10 cellular contexts compared by ENCODE assay signal in genomic region chr19:17289489-17289888, GRCh38. TPM values are rescaled to one million over a fixed set of nuclear protein-coding genes. Genes with fewer than 3 reads are reported as not detected.
A peak's percentile ranks its signal among the peaks of the same experiment; 100 is the strongest.
DNase-seq lines count a peak whose midpoint lies in the region; ATAC-seq, FAIRE-seq and TF ChIP-seq lines count a peak whose summit lies in the region.
"Had no signal": no experiment of that assay in that cellular context is flagged by ENCODE, and none has a peak within 500 bp of the region (broad histone marks: within the 10 kb centered on the region; RNA-seq: fewer than 3 reads in every experiment).

No MANE protein-coding gene starts in this region.

- FAIRE-seq in K562 (lab: Jason Lieb, UNC), result peak; percentile 81
- FAIRE-seq: endometrium had no signal

- no peaks in the 10 kb centered on the region for H3K27me3 ChIP-seq in K562 (ENCODE audit: control insufficient read depth in 2 of 2, insufficient read depth in 2 of 2, low read length in 2 of 2)

- 16% methylated on average over 14 of the region's 22 CpGs for WGBS in K562 (ENCODE audit: insufficient coverage, low coverage, missing lambda C conversion rate)

- POLR2A ChIA-PET in K562 (lab: Yijun Ruan, JAX), result interaction anchor here (0.6 to 0.8 kb wide), 6 partner anchors 31 to 315 kb away, joined by 3 read pairs; no protein-coding TSS in a partner anchor

- no peak overlapping the region for H3K4me3 Mint-ChIP-seq in stimulated activated naive CD8-positive, alpha-beta T cell treated with anti-CD3 and anti-CD28 coated beads, Interleukin-15, amount 100 ng/mL, for 72 hours

- peaks cover 13 to 49% of the 10 kb centered on the region in 2 experiments; a peak in 4 of 5 replicates for H3K4me1 ChIP-seq in K562 (replicated peaks in 1 of 2; ENCODE audit: control insufficient read depth in 2 of 2, insufficient read depth in 2 of 2, low read length in 2 of 2)

- CTCF ChIA-PET in K562 (lab: Yijun Ruan, JAX; ENCODE audit: low intra/inter-chr PET ratio), result no interaction called here

- intact Hi-C loops in K562 (cut with micrococcal nuclease), result no loop called here

- TF ChIP-seq CTCF in K562 (IDR thresholded peaks at IDR 0.05 in 2 of 3, conservative IDR thresholded peaks at IDR 0.05 in 1 of 3; ENCODE audit: insufficient read depth in 2 of 3, low read depth in 1 of 3, low read length in 3 of 3), result no peak

- H3K4me3 ChIP-seq in K562, result no peak overlapping the region
- H3K4me3 ChIP-seq: thoracic aorta had no signal

- H3K4me1 Mint-ChIP-seq in stimulated activated naive CD8-positive, alpha-beta T cell treated with anti-CD3 and anti-CD28 coated beads, Interleukin-15, amount 100 ng/mL, for 72 hours, result peaks cover 28% of the 10 kb centered on the region

- TF ChIP-seq POLR2A in K562 (conservative IDR thresholded peaks at IDR 0.05) (0 out of 2 replicates have a peak, but pooled peaks have one; percentile 45), GM18505 (IDR thresholded peaks at IDR 0.05; ENCODE audit: borderline replicate concordance, extremely low read depth, insufficient read depth, insufficient read length) (no peak)

- no peaks in the 10 kb centered on the region for H3K9me3 Mint-ChIP-seq in stimulated activated naive CD8-positive, alpha-beta T cell treated with anti-CD3 and anti-CD28 coated beads, Interleukin-15, amount 100 ng/mL, for 72 hours

- DNase-seq in GM19238 (ENCODE audit: insufficient read length, low spot score) (peak; percentile 93), NCI-H69 (lab: John Stamatoyannopoulos, UW) (peak; percentile 55), K562 (ENCODE audit: extremely low read depth in 1 of 4, low spot score in 3 of 4) (peak; percentile 94 to 99 (median 96)), kidney tubule cell (ENCODE audit: low spot score) (peak; percentile 57), DMS153 (lab: John Stamatoyannopoulos, UW) (no peak)
- DNase-seq in stimulated activated naive CD8-positive, alpha-beta T cell treated with anti-CD3 and anti-CD28 coated beads, Interleukin-15, amount 100 ng/mL, for 72 hours, result peak; percentile 42 to 65

- peak overlapping the region; percentile 35; the same call in 1 of the 3 replicates for H3K27ac ChIP-seq in K562 (ENCODE audit: extremely low read depth, low read depth, low read length)
- H3K27ac ChIP-seq: thoracic aorta had no signal

- TF ChIP-seq RAD21 in K562 (CRISPR knock-in tag; conservative IDR thresholded peaks at IDR 0.05 in 1 of 2, IDR thresholded peaks at IDR 0.05 in 1 of 2), result no peak

- peak overlapping the region; percentile 96 for H2AFZ ChIP-seq in K562 (ENCODE audit: low read depth, low read length)

- no peak overlapping the region for H3K27ac Mint-ChIP-seq in stimulated activated naive CD8-positive, alpha-beta T cell treated with anti-CD3 and anti-CD28 coated beads, Interleukin-15, amount 100 ng/mL, for 72 hours

- no TSS peak for BruUV-seq in K562 (replicated peaks; lab: Mats Ljungman, UMichigan)

- H3K9me1 ChIP-seq in K562 (ENCODE audit: control insufficient read depth, insufficient read depth, low read length), result peaks cover 6% of the 10 kb centered on the region

- in situ Hi-C loops in K562 (cut with MboI), result loop anchor here (5.0 kb wide), 1 partner anchor 217 kb away; no protein-coding TSS in a partner anchor

- no peak for TF ChIP-seq EP300 in K562 (IDR thresholded peaks at IDR 0.05; ENCODE audit: low read length)

- no peaks in the 10 kb centered on the region for H3K9me3 ChIP-seq in K562 (replicated peaks; ENCODE audit: control insufficient read depth, insufficient read depth, low read depth, low read length)
- H3K9me3 ChIP-seq: thoracic aorta had no signal

- H4K20me1 ChIP-seq in K562 (replicated peaks; ENCODE audit: control insufficient read depth, insufficient read depth, low read length), result no peaks in the 10 kb centered on the region

- H3K27me3 Mint-ChIP-seq in stimulated activated naive CD8-positive, alpha-beta T cell treated with anti-CD3 and anti-CD28 coated beads, Interleukin-15, amount 100 ng/mL, for 72 hours, result no peaks in the 10 kb centered on the region

- peak overlapping the region; percentile 51 for H3K4me2 ChIP-seq in K562 (ENCODE audit: insufficient read depth, low read length)

- H3K79me2 ChIP-seq in K562 (ENCODE audit: control insufficient read depth, insufficient read depth, low read length), result peaks cover 11% of the 10 kb centered on the region

- H3K9ac ChIP-seq in K562 (ENCODE audit: insufficient read depth in 1 of 2, low read depth in 2 of 2, low read length in 2 of 2), result peak overlapping the region in 1 of 2 experiments; percentile 84; a peak in 2 of 4 replicates

- peaks cover 8% of the 10 kb centered on the region; the same call in 1 of the 3 replicates for H3K36me3 ChIP-seq in K562 (ENCODE audit: control insufficient read depth, insufficient read depth, low read length)
- H3K36me3 ChIP-seq: thoracic aorta had no signal

- ATAC-seq in K562 (peak; percentile 81), GM18505 (IDR thresholded peaks at IDR 0.05; ENCODE audit: unreplicated experiment) (no peak), GM18502 (IDR thresholded peaks at IDR 0.05; ENCODE audit: poor library complexity, unreplicated experiment) (no peak)
- no peak for ATAC-seq in stimulated activated naive CD8-positive, alpha-beta T cell treated with anti-CD3 and anti-CD28 coated beads, Interleukin-15, amount 100 ng/mL, for 72 hours

RNA-seq across cellular contexts. Expression of gene ANKLE1, which starts 7.8 kb away (rescaled TPM):
- total RNA-seq in K562 (2011; cell fraction: chromatin; rRNA removed; ENCODE audit: low replicate concordance), result 4.8 and 20.8 TPM in 2 replicates
- total RNA-seq in K562 (2011; cell fraction: nucleolus; rRNA removed), result 15.0 and 17.0 TPM in 2 replicates
- total RNA-seq in K562 (2011; cell fraction: nucleoplasm; rRNA removed), result 7.6 and 10.9 TPM in 2 replicates
- total RNA-seq in K562 (2014; rRNA removed) (6.1 and 6.9 TPM in 2 replicates), K562 (2014; rRNA removed; fragmentation: Illumina TruSeq; extraction: Trizol) (1.8 and 2.1 TPM in 2 replicates), K562 (2015; rRNA removed; fragmentation: Illumina TruSeq; extraction: Trizol) (2.9 and 3.5 TPM in 2 replicates), K562 (2021) (6.2 and 6.7 TPM in 2 replicates)
- polyA plus RNA-seq in K562 (2011; rRNA removed) (2.2 and 3.2 TPM in 2 replicates), K562 (2014; fragmentation: Illumina TruSeq; extraction: Trizol) (5.8 and 6.0 TPM in 2 replicates), K562 (2014; fragmentation: Nextera tagmentation; extraction: Ambion mirVana) (under 1 TPM; 0.63 to 0.64 TPM), K562 (2014; rRNA removed) (8.2 and 9.2 TPM in 2 replicates)
- polyA plus RNA-seq in K562 (2011; cell fraction: cytosol; rRNA removed), result 2.1 and 5.0 TPM in 2 replicates
- polyA plus RNA-seq in K562 (2011; cell fraction: nucleus; rRNA removed), result 8.3 and 16.7 TPM in 2 replicates
- polyA plus RNA-seq in K562 (2012), result 3.2 and 5.8 TPM in 2 replicates
- polyA minus RNA-seq in K562 (2011; rRNA and poly(A)+ RNA removed), result 0.75 and 1.1 TPM in 2 replicates
- 1.4 and 3.5 TPM in 2 replicates for polyA minus RNA-seq in K562 (2011; cell fraction: cytosol; rRNA and poly(A)+ RNA removed)
- 3.4 and 4.8 TPM in 2 replicates for polyA minus RNA-seq in K562 (2011; cell fraction: nucleus; rRNA and poly(A)+ RNA removed)

RNA-seq across cellular contexts. Expression of gene ABHD8, which starts 13.7 kb away (rescaled TPM):
- total RNA-seq in K562 (2011; cell fraction: chromatin; rRNA removed; ENCODE audit: low replicate concordance), result 2.0 TPM in 1 of 2 replicates, not detected in the other
- total RNA-seq in K562 (2011; cell fraction: nucleolus; rRNA removed), result 4.0 and 4.2 TPM in 2 replicates
- total RNA-seq in K562 (2011; cell fraction: nucleoplasm; rRNA removed), result 1.5 and 1.8 TPM in 2 replicates
- 5.0 and 5.8 TPM in 2 replicates for total RNA-seq in K562 (2014; rRNA removed)
- total RNA-seq in K562 (2014; rRNA removed; fragmentation: Illumina TruSeq; extraction: Trizol), result 0.22 and 0.29 TPM in 2 replicates
- total RNA-seq in K562 (2015; rRNA removed; fragmentation: Illumina TruSeq; extraction: Trizol), result 1.7 and 1.8 TPM in 2 replicates
- total RNA-seq in K562 (2021), result 5.6 and 6.6 TPM in 2 replicates
- polyA plus RNA-seq in K562 (2011; rRNA removed), result 2.3 and 4.2 TPM in 2 replicates
- polyA plus RNA-seq in K562 (2011; cell fraction: cytosol; rRNA removed), result 6.2 and 11.3 TPM in 2 replicates
- polyA plus RNA-seq in K562 (2011; cell fraction: nucleus; rRNA removed), result 2.0 and 2.3 TPM in 2 replicates
- polyA plus RNA-seq in K562 (2012), result 3.7 and 11.4 TPM in 2 replicates
- 0.97 and 2.3 TPM in 2 replicates for polyA plus RNA-seq in K562 (2014; fragmentation: Illumina TruSeq; extraction: Trizol)
- polyA plus RNA-seq in K562 (2014; fragmentation: Nextera tagmentation; extraction: Ambion mirVana), result under 1 TPM in 1 of 2 experiments, not detected in 1; 0.04 TPM
- polyA plus RNA-seq in K562 (2014; rRNA removed), result 3.8 and 5.2 TPM in 2 replicates
- 0.96 and 1.6 TPM in 2 replicates for polyA minus RNA-seq in K562 (2011; rRNA and poly(A)+ RNA removed)
- polyA minus RNA-seq in K562 (2011; cell fraction: cytosol; rRNA and poly(A)+ RNA removed), result 3.3 and 5.3 TPM in 2 replicates
- polyA minus RNA-seq in K562 (2011; cell fraction: nucleus; rRNA and poly(A)+ RNA removed), result 2.7 and 3.0 TPM in 2 replicates

RNA-seq across cellular contexts. Expression of gene MRPL34, which starts 16.2 kb away (rescaled TPM):
- total RNA-seq in K562 (2011; cell fraction: chromatin; rRNA removed; ENCODE audit: low replicate concordance), result 19.6 and 23.8 TPM in 2 replicates
- 18.0 and 22.4 TPM in 2 replicates for total RNA-seq in K562 (2011; cell fraction: nucleolus; rRNA removed)
- total RNA-seq in K562 (2011; cell fraction: nucleoplasm; rRNA removed), result 12.5 and 22.0 TPM in 2 replicates
- total RNA-seq in K562 (2014; rRNA removed) (191 and 236 TPM in 2 replicates), K562 (2014; rRNA removed; fragmentation: Illumina TruSeq; extraction: Trizol) (40.7 and 46.5 TPM in 2 replicates), K562 (2015; rRNA removed; fragmentation: Illumina TruSeq; extraction: Trizol) (66.9 and 67.3 TPM in 2 replicates), K562 (2021) (129 and 158 TPM in 2 replicates)
- polyA plus RNA-seq in K562 (2011; rRNA removed) (70.2 and 75.9 TPM in 2 replicates), K562 (2014; fragmentation: Illumina TruSeq; extraction: Trizol) (72.5 and 85.4 TPM in 2 replicates), K562 (2014; fragmentation: Nextera tagmentation; extraction: Ambion mirVana) (10 to 100 TPM; 11.5 to 20.6 TPM), K562 (2014; rRNA removed) (256 and 284 TPM in 2 replicates)
- polyA plus RNA-seq in K562 (2011; cell fraction: cytosol; rRNA removed), result 111 and 153 TPM in 2 replicates
- polyA plus RNA-seq in K562 (2011; cell fraction: nucleus; rRNA removed), result 45.5 and 64.0 TPM in 2 replicates
- polyA plus RNA-seq in K562 (2012), result 69.4 and 92.1 TPM in 2 replicates
- 19.7 and 20.4 TPM in 2 replicates for polyA minus RNA-seq in K562 (2011; rRNA and poly(A)+ RNA removed)
- polyA minus RNA-seq in K562 (2011; cell fraction: cytosol; rRNA and poly(A)+ RNA removed), result 15.6 and 16.5 TPM in 2 replicates
- 5.8 and 7.4 TPM in 2 replicates for polyA minus RNA-seq in K562 (2011; cell fraction: nucleus; rRNA and poly(A)+ RNA removed)

RNA-seq across cellular contexts. Expression of gene DDA1, which starts 19.9 kb away (rescaled TPM):
- total RNA-seq in K562 (2011; cell fraction: chromatin; rRNA removed; ENCODE audit: low replicate concordance), result 15.2 and 39.3 TPM in 2 replicates
- total RNA-seq in K562 (2011; cell fraction: nucleolus; rRNA removed), result 28.5 and 28.7 TPM in 2 replicates
- 20.4 and 21.3 TPM in 2 replicates for total RNA-seq in K562 (2011; cell fraction: nucleoplasm; rRNA removed)
- total RNA-seq in K562 (2014; rRNA removed) (43.5 and 67.6 TPM in 2 replicates), K562 (2014; rRNA removed; fragmentation: Illumina TruSeq; extraction: Trizol) (23.2 and 23.5 TPM in 2 replicates), K562 (2015; rRNA removed; fragmentation: Illumina TruSeq; extraction: Trizol) (32.7 and 33.2 TPM in 2 replicates), K562 (2021) (45.1 and 51.4 TPM in 2 replicates)
- polyA plus RNA-seq in K562 (2011; rRNA removed) (33.8 and 43.2 TPM in 2 replicates), K562 (2014; fragmentation: Illumina TruSeq; extraction: Trizol) (72.3 and 80.9 TPM in 2 replicates), K562 (2014; fragmentation: Nextera tagmentation; extraction: Ambion mirVana) (1 to 10 TPM; 1.4 to 4.3 TPM), K562 (2014; rRNA removed) (68.0 and 83.8 TPM in 2 replicates)
- 30.2 and 37.1 TPM in 2 replicates for polyA plus RNA-seq in K562 (2011; cell fraction: cytosol; rRNA removed)
- polyA plus RNA-seq in K562 (2011; cell fraction: nucleus; rRNA removed), result 47.2 and 60.1 TPM in 2 replicates
- 77.4 and 90.9 TPM in 2 replicates for polyA plus RNA-seq in K562 (2012)
- polyA minus RNA-seq in K562 (2011; rRNA and poly(A)+ RNA removed), result 13.6 and 18.4 TPM in 2 replicates
- polyA minus RNA-seq in K562 (2011; cell fraction: cytosol; rRNA and poly(A)+ RNA removed), result 5.8 and 7.9 TPM in 2 replicates
- polyA minus RNA-seq in K562 (2011; cell fraction: nucleus; rRNA and poly(A)+ RNA removed), result 8.5 and 8.7 TPM in 2 replicates

RNA-seq across cellular contexts. Expression of gene BABAM1, which starts 22.2 kb away (rescaled TPM):
- total RNA-seq in K562 (2011; cell fraction: chromatin; rRNA removed; ENCODE audit: low replicate concordance), result 60.5 and 172 TPM in 2 replicates
- total RNA-seq in K562 (2011; cell fraction: nucleolus; rRNA removed), result 114 and 138 TPM in 2 replicates
- 106 and 109 TPM in 2 replicates for total RNA-seq in K562 (2011; cell fraction: nucleoplasm; rRNA removed)
- total RNA-seq in K562 (2014; rRNA removed) (118 and 150 TPM in 2 replicates), K562 (2014; rRNA removed; fragmentation: Illumina TruSeq; extraction: Trizol) (83.8 and 100 TPM in 2 replicates), K562 (2015; rRNA removed; fragmentation: Illumina TruSeq; extraction: Trizol) (92.7 and 92.9 TPM in 2 replicates), K562 (2021) (115 and 116 TPM in 2 replicates)
- polyA plus RNA-seq in K562 (2011; rRNA removed) (131 and 139 TPM in 2 replicates), K562 (2014; fragmentation: Illumina TruSeq; extraction: Trizol) (113 and 124 TPM in 2 replicates), K562 (2014; fragmentation: Nextera tagmentation; extraction: Ambion mirVana) (10 to 100 TPM; 14.7 to 21.5 TPM), K562 (2014; rRNA removed) (160 and 193 TPM in 2 replicates)
- polyA plus RNA-seq in K562 (2011; cell fraction: cytosol; rRNA removed), result 143 and 168 TPM in 2 replicates
- polyA plus RNA-seq in K562 (2011; cell fraction: nucleus; rRNA removed), result 198 and 210 TPM in 2 replicates
- polyA plus RNA-seq in K562 (2012), result 90.9 and 91.9 TPM in 2 replicates
- polyA minus RNA-seq in K562 (2011; rRNA and poly(A)+ RNA removed), result 35.7 and 38.4 TPM in 2 replicates
- 28.1 and 30.4 TPM in 2 replicates for polyA minus RNA-seq in K562 (2011; cell fraction: cytosol; rRNA and poly(A)+ RNA removed)
- polyA minus RNA-seq in K562 (2011; cell fraction: nucleus; rRNA and poly(A)+ RNA removed), result 18.4 and 26.7 TPM in 2 replicates
